In genomic region chr10:13891542-13892431, GRCh38 we compare ENCODE assay signal across 8 cellular contexts.
DNase-seq lines count a peak whose midpoint lies in the region; ATAC-seq and TF ChIP-seq lines count a peak whose summit lies in the region.

No MANE protein-coding gene starts in this region.

- H3K27me3 ChIP-seq in right atrium auricular region: no peaks in the 10 kb centered on the region

- CTCF ChIA-PET in activated naive CD4-positive, alpha-beta T cell treated with anti-CD3 and anti-CD28 coated beads, Interleukin-2, amount 10 ng/mL, durations not matched to agents 7 days and 5 days (lab: Charles Lee): no interaction called here

- no peaks in the 10 kb centered on the region for H3K36me3 ChIP-seq in right atrium auricular region

- no peak for DNase-seq in Right ventricle myocardium inferior (ENCODE audit: missing footprints)
- no peak for DNase-seq in cardiac septum (ENCODE audit: low spot score)
- no peak for DNase-seq in activated naive CD4-positive, alpha-beta T cell treated with anti-CD3 and anti-CD28 coated beads, Interleukin-2, amount 10 ng/mL, durations not matched to agents 7 days and 5 days
- DNase-seq in right atrium auricular region (ENCODE audit: low spot score): no peak
- DNase-seq in sciatic nerve (ENCODE audit: low spot score): no peak
- no peak for DNase-seq in amniotic stem cell (lab: John Stamatoyannopoulos, UW)
- no peak for DNase-seq in epidermal melanocyte (ENCODE audit: insufficient read length, low spot score)

- H3K9me3 ChIP-seq in right atrium auricular region: no peaks in the 10 kb centered on the region

- H3K27me3 Mint-ChIP-seq in activated naive CD4-positive, alpha-beta T cell treated with anti-CD3 and anti-CD28 coated beads, Interleukin-2, amount 10 ng/mL, durations not matched to agents 7 days and 5 days: peaks cover 80% of the 10 kb centered on the region

- H3K4me3 Mint-ChIP-seq in activated naive CD4-positive, alpha-beta T cell treated with anti-CD3 and anti-CD28 coated beads, Interleukin-2, amount 10 ng/mL, durations not matched to agents 7 days and 5 days: peak overlapping the region; percentile 28

- TF ChIP-seq CTCF in right atrium auricular region (IDR thresholded peaks at IDR 0.05): no peak

- H3K4me1 ChIP-seq in right atrium auricular region: peaks cover 0 to 34% of the 10 kb centered on the region in 2 donors

- peak overlapping the region; percentile 51 to 66 for H3K4me3 ChIP-seq in right atrium auricular region

- ATAC-seq in Right ventricle myocardium inferior (peak; percentile 60), sciatic nerve (peak; percentile 54), HG02885 (IDR thresholded peaks at IDR 0.05; ENCODE audit: poor library complexity, unreplicated experiment) (no peak)

- H3K9me3 Mint-ChIP-seq in activated naive CD4-positive, alpha-beta T cell treated with anti-CD3 and anti-CD28 coated beads, Interleukin-2, amount 10 ng/mL, durations not matched to agents 7 days and 5 days: no peaks in the 10 kb centered on the region

- no peak overlapping the region for H3K27ac Mint-ChIP-seq in activated naive CD4-positive, alpha-beta T cell treated with anti-CD3 and anti-CD28 coated beads, Interleukin-2, amount 10 ng/mL, durations not matched to agents 7 days and 5 days

- H3K27ac ChIP-seq in right atrium auricular region: peak overlapping the region; percentile 74 to 77

- no peaks in the 10 kb centered on the region for H3K36me3 Mint-ChIP-seq in activated naive CD4-positive, alpha-beta T cell treated with anti-CD3 and anti-CD28 coated beads, Interleukin-2, amount 10 ng/mL, durations not matched to agents 7 days and 5 days

- intact Hi-C loops in Right ventricle myocardium inferior (cut with DNase I): loop anchor here (5.0 kb wide), 1 partner anchor 51 kb away; no protein-coding TSS in a partner anchor
- intact Hi-C loops in cardiac septum (cut with DNase I): loop anchor here (5.0 kb wide), 1 partner anchor 99 kb away; no protein-coding TSS in a partner anchor
- intact Hi-C loops in sciatic nerve (cut with DNase I): no loop called here

- H3K4me1 Mint-ChIP-seq in activated naive CD4-positive, alpha-beta T cell treated with anti-CD3 and anti-CD28 coated beads, Interleukin-2, amount 10 ng/mL, durations not matched to agents 7 days and 5 days: peaks cover 12% of the 10 kb centered on the region
